In genomic region chr11:78079232-78080083, GRCh38 we compare ENCODE assay signal across 8 cellular contexts. TPM values are rescaled to one million over a fixed set of nuclear protein-coding genes. Genes with fewer than 3 reads are reported as not detected.
A peak's percentile ranks its signal among the peaks of the same experiment; 100 is the strongest.
DNase-seq lines count a peak whose midpoint lies in the region; ATAC-seq and TF ChIP-seq lines count a peak whose summit lies in the region.

Gene NDUFC2 (minus strand): TSS chr11:78079862. CDS start chr11:78079744, 118 bp downstream.

- peaks cover 38 to 43% of the 10 kb centered on the region in 2 donors for H3K4me1 ChIP-seq in naive thymus-derived CD4-positive, alpha-beta T cell (ENCODE audit: control insufficient read depth in 2 of 2, insufficient read depth in 2 of 2, low read length in 2 of 2)

- TF ChIP-seq EP300 in Ishikawa (IDR thresholded peaks at IDR 0.05; ENCODE audit: borderline replicate concordance): peak; percentile 59; the same call in 1 of the 2 replicates

- H3K4me3 Mint-ChIP-seq in activated T-helper 17 cell treated with anti-CD3 and anti-CD28 coated beads, Interleukin-2, amount 50 U/mL, for 72 hours: peak within 1 kb of the TSS; percentile 84
- H3K4me3 Mint-ChIP-seq in naive thymus-derived CD4-positive, alpha-beta T cell: peak within 1 kb of the TSS; percentile 92 to 98 (median 95)
- H3K4me3 Mint-ChIP-seq in stimulated activated memory B cell treated with anti-CD40 and anti-IgM and Interleukin-4, amounts not matched to agents 10 μg/mL and 1 μg/mL and 100 μg/mL, for 72 hours: peak within 1 kb of the TSS; percentile 89

- peak within 1 kb of the TSS; percentile 88 for H3K27ac Mint-ChIP-seq in activated T-helper 17 cell treated with anti-CD3 and anti-CD28 coated beads, Interleukin-2, amount 50 U/mL, for 72 hours
- peak within 1 kb of the TSS; percentile 90 to 97 (median 95) for H3K27ac Mint-ChIP-seq in naive thymus-derived CD4-positive, alpha-beta T cell
- H3K27ac Mint-ChIP-seq in stimulated activated memory B cell treated with anti-CD40 and anti-IgM and Interleukin-4, amounts not matched to agents 10 μg/mL and 1 μg/mL and 100 μg/mL, for 72 hours: peak within 1 kb of the TSS; percentile 87

- H3K4me1 Mint-ChIP-seq in activated T-helper 17 cell treated with anti-CD3 and anti-CD28 coated beads, Interleukin-2, amount 50 U/mL, for 72 hours: peaks cover 30% of the 10 kb centered on the region
- H3K4me1 Mint-ChIP-seq in naive thymus-derived CD4-positive, alpha-beta T cell: peaks cover 41 to 68% (median 53%) of the 10 kb centered on the region in 7 donors
- peaks cover 51% of the 10 kb centered on the region for H3K4me1 Mint-ChIP-seq in stimulated activated memory B cell treated with anti-CD40 and anti-IgM and Interleukin-4, amounts not matched to agents 10 μg/mL and 1 μg/mL and 100 μg/mL, for 72 hours

- peaks cover 0 to 11% (median 0%) of the 10 kb centered on the region in 3 experiments for H3K36me3 ChIP-seq in naive thymus-derived CD4-positive, alpha-beta T cell (ENCODE audit: control insufficient read depth in 2 of 3, insufficient read depth in 3 of 3, low read length in 3 of 3)

- no peaks in the 10 kb centered on the region for H3K9me3 Mint-ChIP-seq in activated T-helper 17 cell treated with anti-CD3 and anti-CD28 coated beads, Interleukin-2, amount 50 U/mL, for 72 hours
- H3K9me3 Mint-ChIP-seq in naive thymus-derived CD4-positive, alpha-beta T cell: peaks cover 0 to 4% (median 0%) of the 10 kb centered on the region in 11 donors
- no peaks in the 10 kb centered on the region for H3K9me3 Mint-ChIP-seq in stimulated activated memory B cell treated with anti-CD40 and anti-IgM and Interleukin-4, amounts not matched to agents 10 μg/mL and 1 μg/mL and 100 μg/mL, for 72 hours

- H3K4me3 ChIP-seq in fibroblast of mammary gland (ENCODE audit: control insufficient read depth, low read depth, low read length): peak within 1 kb of the TSS; percentile 93
- peak within 1 kb of the TSS; percentile 99 for H3K4me3 ChIP-seq in naive thymus-derived CD4-positive, alpha-beta T cell (ENCODE audit: low read length)

- TF ChIP-seq RAD21 in Ishikawa (IDR thresholded peaks at IDR 0.05; ENCODE audit: low read depth): no peak; the same call in 1 of the 2 replicates

- TF ChIP-seq CTCF in fibroblast of mammary gland (conservative IDR thresholded peaks at IDR 0.05; ENCODE audit: control insufficient read depth, insufficient read depth, low read depth, low read length): no peak

- POLR2A ChIA-PET in naive thymus-derived CD4-positive, alpha-beta T cell (lab: Charles Lee): interaction anchor here (1.2 to 2.8 kb wide), 3 partner anchors 60 to 338 kb away, joined by 4 to 26 read pairs (median 8); partner anchors contain the start of genes ALG8, GAB2 and INTS4

- no peaks in the 10 kb centered on the region for H3K9me3 ChIP-seq in naive thymus-derived CD4-positive, alpha-beta T cell (ENCODE audit: control insufficient read depth in 2 of 3, low read length in 3 of 3)

- intact Hi-C loops in naive thymus-derived CD4-positive, alpha-beta T cell (cut with micrococcal nuclease): loop anchor here (1.0 to 5.0 kb wide), 11 partner anchors 60 to 485 kb away; partner anchors contain the start of genes ALG8 (in 2 of the 2), GAB2 (in 2 of the 2), INTS4 (in 2 of the 2) and KCTD21 (in 2 of the 2)

- H3K27me3 Mint-ChIP-seq in activated T-helper 17 cell treated with anti-CD3 and anti-CD28 coated beads, Interleukin-2, amount 50 U/mL, for 72 hours: no peaks in the 10 kb centered on the region
- H3K27me3 Mint-ChIP-seq in naive thymus-derived CD4-positive, alpha-beta T cell: no peaks in the 10 kb centered on the region
- H3K27me3 Mint-ChIP-seq in stimulated activated memory B cell treated with anti-CD40 and anti-IgM and Interleukin-4, amounts not matched to agents 10 μg/mL and 1 μg/mL and 100 μg/mL, for 72 hours: no peaks in the 10 kb centered on the region

- no peaks in the 10 kb centered on the region for H3K27me3 ChIP-seq in naive thymus-derived CD4-positive, alpha-beta T cell (ENCODE audit: control insufficient read depth in 2 of 2, insufficient read depth in 2 of 2, low read length in 2 of 2)

- CTCF ChIA-PET in naive thymus-derived CD4-positive, alpha-beta T cell (lab: Charles Lee): interaction anchor here (0.9 kb wide), 1 partner anchor 340 kb away, joined by 3 read pairs; no protein-coding TSS in a partner anchor

- H3K27ac ChIP-seq in naive thymus-derived CD4-positive, alpha-beta T cell (ENCODE audit: low read depth, low read length): peak within 1 kb of the TSS; percentile 83

- ATAC-seq in GM21529 (IDR thresholded peaks at IDR 0.05; ENCODE audit: unreplicated experiment): peak; percentile 83
- peak; percentile 91 for ATAC-seq in activated T-helper 17 cell treated with anti-CD3 and anti-CD28 coated beads, Interleukin-2, amount 50 U/mL, for 72 hours (replicated peaks)
- peak; percentile 90 for ATAC-seq in naive thymus-derived CD4-positive, alpha-beta T cell
- peak; percentile 91 for ATAC-seq in stimulated activated memory B cell treated with anti-CD40 and anti-IgM and Interleukin-4, amounts not matched to agents 10 μg/mL and 1 μg/mL and 100 μg/mL, for 72 hours

- H3K36me3 Mint-ChIP-seq in activated T-helper 17 cell treated with anti-CD3 and anti-CD28 coated beads, Interleukin-2, amount 50 U/mL, for 72 hours (ENCODE audit: low read depth): peaks cover 10% of the 10 kb centered on the region
- H3K36me3 Mint-ChIP-seq in naive thymus-derived CD4-positive, alpha-beta T cell: peaks cover 0 to 10% (median 4%) of the 10 kb centered on the region in 5 donors
- peaks cover 6% of the 10 kb centered on the region for H3K36me3 Mint-ChIP-seq in stimulated activated memory B cell treated with anti-CD40 and anti-IgM and Interleukin-4, amounts not matched to agents 10 μg/mL and 1 μg/mL and 100 μg/mL, for 72 hours

- peak; percentile 76 for DNase-seq in DMS153 treated with DMSO at 0.1 percent for 48 hours (lab: John Stamatoyannopoulos, UW; ENCODE audit: unreplicated experiment)
- peak; percentile 85 for DNase-seq in RKO (ENCODE audit: low spot score)
- DNase-seq in fibroblast of mammary gland (ENCODE audit: low read depth): peak; percentile 82
- peak; percentile 37 to 73 (median 61) for DNase-seq in naive thymus-derived CD4-positive, alpha-beta T cell

TF ChIP-seq in Ishikawa, 13 proteins besides CTCF, POLR2A, EP300 and RAD21:
- TF ChIP-seq TCF12 (IDR thresholded peaks at IDR 0.05; ENCODE audit: low read depth) (peak; percentile 79; the same call in 1 of the 2 replicates), ZBTB7A (IDR thresholded peaks at IDR 0.05; ENCODE audit: low read depth) (peak; percentile 67; the same call in 1 of the 2 replicates), TEAD4 (IDR thresholded peaks at IDR 0.05) (peak; percentile 60), YY1 (IDR thresholded peaks at IDR 0.05; ENCODE audit: low read depth) (peak; percentile 73), CEBPB (IDR thresholded peaks at IDR 0.05) (peak; percentile 55; the same call in 1 of the 2 replicates), FOXM1 (IDR thresholded peaks at IDR 0.05; ENCODE audit: borderline replicate concordance, low read depth) (peak; percentile 45; the same call in 1 of the 2 replicates), EGR1 (IDR thresholded peaks at IDR 0.05) (0 out of 2 replicates have a peak, but pooled peaks have one; percentile 19), CREB1 (IDR thresholded peaks at IDR 0.05; ENCODE audit: low read depth) (no peak), TAF1 (IDR thresholded peaks at IDR 0.05; ENCODE audit: low read depth) (peak; percentile 99), MAX (IDR thresholded peaks at IDR 0.05) (peak; percentile 90), NFIC (IDR thresholded peaks at IDR 0.05) (0 out of 2 replicates have a peak, but pooled peaks have one; percentile 46)
- TF ChIP-seq, protein P1, sequence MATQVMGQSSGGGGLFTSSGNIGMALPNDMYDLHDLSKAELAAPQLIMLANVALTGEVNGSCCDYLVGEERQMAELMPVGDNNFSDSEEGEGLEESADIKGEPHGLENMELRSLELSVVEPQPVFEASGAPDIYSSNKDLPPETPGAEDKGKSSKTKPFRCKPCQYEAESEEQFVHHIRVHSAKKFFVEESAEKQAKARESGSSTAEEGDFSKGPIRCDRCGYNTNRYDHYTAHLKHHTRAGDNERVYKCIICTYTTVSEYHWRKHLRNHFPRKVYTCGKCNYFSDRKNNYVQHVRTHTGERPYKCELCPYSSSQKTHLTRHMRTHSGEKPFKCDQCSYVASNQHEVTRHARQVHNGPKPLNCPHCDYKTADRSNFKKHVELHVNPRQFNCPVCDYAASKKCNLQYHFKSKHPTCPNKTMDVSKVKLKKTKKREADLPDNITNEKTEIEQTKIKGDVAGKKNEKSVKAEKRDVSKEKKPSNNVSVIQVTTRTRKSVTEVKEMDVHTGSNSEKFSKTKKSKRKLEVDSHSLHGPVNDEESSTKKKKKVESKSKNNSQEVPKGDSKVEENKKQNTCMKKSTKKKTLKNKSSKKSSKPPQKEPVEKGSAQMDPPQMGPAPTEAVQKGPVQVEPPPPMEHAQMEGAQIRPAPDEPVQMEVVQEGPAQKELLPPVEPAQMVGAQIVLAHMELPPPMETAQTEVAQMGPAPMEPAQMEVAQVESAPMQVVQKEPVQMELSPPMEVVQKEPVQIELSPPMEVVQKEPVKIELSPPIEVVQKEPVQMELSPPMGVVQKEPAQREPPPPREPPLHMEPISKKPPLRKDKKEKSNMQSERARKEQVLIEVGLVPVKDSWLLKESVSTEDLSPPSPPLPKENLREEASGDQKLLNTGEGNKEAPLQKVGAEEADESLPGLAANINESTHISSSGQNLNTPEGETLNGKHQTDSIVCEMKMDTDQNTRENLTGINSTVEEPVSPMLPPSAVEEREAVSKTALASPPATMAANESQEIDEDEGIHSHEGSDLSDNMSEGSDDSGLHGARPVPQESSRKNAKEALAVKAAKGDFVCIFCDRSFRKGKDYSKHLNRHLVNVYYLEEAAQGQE (IDR thresholded peaks at IDR 0.05; ENCODE audit: low read depth): no peak
- TF ChIP-seq, protein P2, sequence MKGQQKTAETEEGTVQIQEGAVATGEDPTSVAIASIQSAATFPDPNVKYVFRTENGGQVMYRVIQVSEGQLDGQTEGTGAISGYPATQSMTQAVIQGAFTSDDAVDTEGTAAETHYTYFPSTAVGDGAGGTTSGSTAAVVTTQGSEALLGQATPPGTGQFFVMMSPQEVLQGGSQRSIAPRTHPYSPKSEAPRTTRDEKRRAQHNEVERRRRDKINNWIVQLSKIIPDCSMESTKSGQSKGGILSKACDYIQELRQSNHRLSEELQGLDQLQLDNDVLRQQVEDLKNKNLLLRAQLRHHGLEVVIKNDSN (IDR thresholded peaks at IDR 0.05): peak; percentile 73
TF ChIP-seq in Ishikawa: peak in this region for 11.

RNA-seq across cellular contexts. Expression of gene NDUFC2, which starts in this region (rescaled TPM):
- total RNA-seq in activated T-helper 17 cell treated with anti-CD3 and anti-CD28 coated beads, Interleukin-2, amount 50 U/mL, for 72 hours: 100 to 1,000 TPM in 1 of 2 donors, 10 to 100 TPM in 1; 80.5 to 149 TPM
- total RNA-seq in naive thymus-derived CD4-positive, alpha-beta T cell: 100 to 1,000 TPM in 1 of 5 experiments, 10 to 100 TPM in 4; 43.4 to 189 (median 64.7) TPM
- polyA plus RNA-seq in naive thymus-derived CD4-positive, alpha-beta T cell: 100 to 1,000 TPM; 124 to 156 TPM

Comparison
In these comparisons a context has a peak if more than half of its experiments do, and no peak if none do; other contexts are left out.
1. Peak in every context shown above with its lines: DNase-seq, ATAC-seq, H3K4me3 ChIP-seq and H3K27ac ChIP-seq.